In genomic region chr2:203688798-203689197, GRCh38 we compare ENCODE assay signal across 8 cellular contexts. TPM values are rescaled to one million over a fixed set of nuclear protein-coding genes. Genes with fewer than 3 reads are reported as not detected.
DNase-seq lines count a peak whose midpoint lies in the region; ATAC-seq and TF ChIP-seq lines count a peak whose summit lies in the region.

No MANE protein-coding gene starts in this region.

- TF ChIP-seq POLR2A in Peyer's patch (IDR thresholded peaks at IDR 0.05): no peak

- H3K27ac ChIP-seq in Peyer's patch: no peak overlapping the region

- H3K9me3 ChIP-seq in Peyer's patch: no peaks in the 10 kb centered on the region

- TF ChIP-seq CTCF in Peyer's patch (IDR thresholded peaks at IDR 0.05): no peak

- ATAC-seq in GM18499 (IDR thresholded peaks at IDR 0.05; ENCODE audit: insufficient read depth, unreplicated experiment) (peak; percentile 36), HG02588 (IDR thresholded peaks at IDR 0.05; ENCODE audit: unreplicated experiment) (peak; percentile 66)

- H3K4me1 ChIP-seq in Peyer's patch: peaks cover 0 to 12% (median 0%) of the 10 kb centered on the region in 4 donors

- no peak overlapping the region for H3K4me3 ChIP-seq in Peyer's patch

- no peaks in the 10 kb centered on the region for H3K27me3 ChIP-seq in Peyer's patch

- DNase-seq in NCI-H526 (lab: John Stamatoyannopoulos, UW) (peak; percentile 28 to 79), hepatic stellate cell (ENCODE audit: low spot score) (peak; percentile 41), GDM1 (lab: John Stamatoyannopoulos, UW) (no peak), glomerular visceral epithelial cell (ENCODE audit: extremely low spot score) (no peak), SW480 (ENCODE audit: low spot score) (no peak), Peyer's patch (no peak)

- no peaks in the 10 kb centered on the region for H3K36me3 ChIP-seq in Peyer's patch

RNA-seq across cellular contexts. Expression of gene CD28, which starts 17.6 kb away (rescaled TPM):
- 1 to 10 TPM in 1 of 4 donors, under 1 TPM in 3; 0.53 to 5.0 (median 0.76) TPM for total RNA-seq in Peyer's patch

Comparison
In these comparisons a context has a peak if more than half of its experiments do, and no peak if none do; other contexts are left out.
1. DNase-seq: peak in NCI-H526 (2 of 2) and hepatic stellate cell (single experiment); none in GDM1 (single experiment), glomerular visceral epithelial cell (single experiment), SW480 (single experiment) and Peyer's patch (0 of 3).